In the genomic region with DNA sequence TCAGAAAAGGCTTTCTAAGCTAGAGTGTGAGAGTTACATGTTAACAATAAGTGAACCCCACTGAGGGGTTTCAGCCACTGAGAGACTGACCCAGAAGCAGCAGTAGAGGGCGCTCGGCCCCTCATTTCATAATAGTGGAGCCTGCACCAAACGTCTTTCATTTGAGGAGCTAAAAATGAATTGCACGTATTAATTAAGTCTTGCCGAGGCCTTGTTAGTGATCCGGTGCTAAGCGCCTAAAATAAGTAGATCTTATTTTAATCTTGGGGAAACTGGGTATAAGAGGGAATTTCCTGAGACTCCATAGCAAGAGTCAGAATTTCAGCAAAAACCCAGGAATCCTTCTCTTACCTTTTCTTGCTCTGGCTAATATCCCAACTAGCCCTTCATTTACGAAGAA, we compare ENCODE assay signal across 8 cellular contexts.
A peak's percentile ranks its signal among the peaks of the same experiment; 100 is the strongest.
DNase-seq lines count a peak whose midpoint lies in the region; ATAC-seq, FAIRE-seq and TF ChIP-seq lines count a peak whose summit lies in the region.

No MANE protein-coding gene starts in this region.

- H3K9me3 Mint-ChIP-seq in activated B cell treated with CpG ODN at 0.5 μM for 24 hours: no peaks in the 10 kb centered on the region

- no peaks in the 10 kb centered on the region for H3K27me3 ChIP-seq in bronchial epithelial cell (ENCODE audit: control insufficient read depth, insufficient read depth, low read length)

- TF ChIP-seq CTCF in activated B cell treated with CpG ODN at 0.5 μM for 24 hours (IDR thresholded peaks at IDR 0.05): no peak
- TF ChIP-seq CTCF in bronchial epithelial cell (IDR thresholded peaks at IDR 0.05; ENCODE audit: insufficient read depth, low read length, severe bottlenecking): peak; percentile 83

- H3K4me3 ChIP-seq in bronchial epithelial cell (ENCODE audit: low read depth, low read length): no peak overlapping the region

- FAIRE-seq in bronchial epithelial cell (lab: Jason Lieb, UNC): no peak

- POLR2A ChIA-PET in activated B cell treated with CpG ODN at 0.5 μM for 24 hours (lab: Charles Lee): no interaction called here

- no peaks in the 10 kb centered on the region for H3K36me3 ChIP-seq in bronchial epithelial cell (ENCODE audit: control insufficient read depth, insufficient read depth, low read length)

- ATAC-seq in HG02763 (IDR thresholded peaks at IDR 0.05; ENCODE audit: unreplicated experiment) (peak; percentile 50), activated B cell treated with CpG ODN at 0.5 μM for 24 hours (ENCODE audit: low read depth) (peak; percentile 70), HG02571 (IDR thresholded peaks at IDR 0.05; ENCODE audit: unreplicated experiment) (no peak)

- H3K27me3 Mint-ChIP-seq in activated B cell treated with CpG ODN at 0.5 μM for 24 hours: no peaks in the 10 kb centered on the region

- intact Hi-C loops in activated B cell treated with CpG ODN at 0.5 μM for 24 hours (cut with micrococcal nuclease): loop anchor here (1.0 to 5.0 kb wide), 8 partner anchors 296 to 1076 kb away; no protein-coding TSS in a partner anchor

- no peak overlapping the region for H3K4me3 Mint-ChIP-seq in activated B cell treated with CpG ODN at 0.5 μM for 24 hours

- DNase-seq in GDM1 (lab: John Stamatoyannopoulos, UW): peak; percentile 34
- peak; percentile 13 for DNase-seq in NCI-H2171 (lab: John Stamatoyannopoulos, UW)
- DNase-seq in activated B cell treated with CpG ODN at 0.5 μM for 24 hours: peak; percentile 24
- peak; percentile 38 for DNase-seq in bronchial epithelial cell (ENCODE audit: low read depth)
- DNase-seq in islet precursor cell: peak; percentile 73
- DNase-seq in stimulated activated CD4-positive, alpha-beta T cell treated with anti-CD3 and anti-CD28 coated beads, Interleukin-2, amount 100 ng/mL, for 24 hours: peak; percentile 59 to 63

- CTCF ChIA-PET in activated B cell treated with CpG ODN at 0.5 μM for 24 hours (lab: Charles Lee): interaction anchor here (0.6 to 2.5 kb wide), 31 partner anchors 10 to 1076 kb away, joined by 3 to 26 read pairs (median 4); no protein-coding TSS in a partner anchor

- peaks cover 7% of the 10 kb centered on the region for H3K36me3 Mint-ChIP-seq in activated B cell treated with CpG ODN at 0.5 μM for 24 hours (ENCODE audit: low read depth)

- no peaks in the 10 kb centered on the region for H3K4me1 Mint-ChIP-seq in activated B cell treated with CpG ODN at 0.5 μM for 24 hours

- H3K27ac Mint-ChIP-seq in activated B cell treated with CpG ODN at 0.5 μM for 24 hours: no peak overlapping the region

Comparison
In these comparisons a context has a peak if more than half of its experiments do, and no peak if none do; other contexts are left out.
1. DNase-seq: peak in every context shown above with its lines; median percentile 73 in islet precursor cell; 61 in stimulated activated CD4-positive, alpha-beta T cell treated with anti-CD3 and anti-CD28 coated beads, Interleukin-2, amount 100 ng/mL, for 24 hours; 38 in bronchial epithelial cell; 34 in GDM1; 24 in activated B cell treated with CpG ODN at 0.5 μM for 24 hours; 13 in NCI-H2171.